ENCODE assay signal across 12 cellular contexts in genomic region chr6:134873500-134874388, GRCh38.
DNase-seq lines count a peak whose midpoint lies in the region; ATAC-seq, FAIRE-seq and TF ChIP-seq lines count a peak whose summit lies in the region.
"Had no signal": no experiment of that assay in that cellular context is flagged by ENCODE, and none has a peak within 500 bp of the region (broad histone marks: within the 10 kb centered on the region; RNA-seq: fewer than 3 reads in every experiment).

No MANE protein-coding gene starts in this region.

- CTCF ChIA-PET in CD4-positive, alpha-beta T cell (lab: Charles Lee), result no interaction called here
- CTCF ChIA-PET in GM12878 (lab: Yijun Ruan, JAX), result interaction anchor here (0.6 to 1.2 kb wide), 2 partner anchors 21 to 60 kb away, joined by 3 read pairs; no protein-coding TSS in a partner anchor

- no peaks in the 10 kb centered on the region for H3K27me3 ChIP-seq in CD4-positive, alpha-beta T cell (ENCODE audit: control insufficient read depth, insufficient read depth, low read length)
- H3K27me3 ChIP-seq in MM.1S (replicated peaks; ENCODE audit: insufficient read depth, low read length), result no peaks in the 10 kb centered on the region
- no peaks in the 10 kb centered on the region for H3K27me3 ChIP-seq in GM12878 (replicated peaks in 1 of 2; ENCODE audit: control insufficient read depth in 2 of 2, insufficient read depth in 2 of 2, low read length in 1 of 2)

- DNase-seq in CD4-positive, alpha-beta T cell, result peak in 8 of 10 experiments; percentile 1 to 38 (median 10)
- peak; percentile 85 for DNase-seq in MM.1S
- DNase-seq in GM12878 (ENCODE audit: low read depth, low spot score), result no peak
- DNase-seq in NCI-H748 treated with DMSO at 0.1 percent for 48 hours (lab: John Stamatoyannopoulos, UW), result no peak
- no peak for DNase-seq in kidney
- no peak for DNase-seq in AG08395 (ENCODE audit: low spot score)
- DNase-seq in NCI-H1694 treated with DMSO at 0.1 percent for 48 hours (lab: John Stamatoyannopoulos, UW), result no peak
- DNase-seq: AML-193, GM23248, NCI-H1105 had no signal

- RAD21 ChIA-PET in GM12878 (lab: Charles Lee; ENCODE audit: unreplicated experiment), result interaction anchor here (0.6 kb wide), 1 partner anchor 317 kb away, joined by 3 read pairs; no protein-coding TSS in a partner anchor

- in situ Hi-C loops in GM12878 (cut with MboI), result no loop called here

- H3K27me3 Mint-ChIP-seq in CD4-positive, alpha-beta T cell, result no peaks in the 10 kb centered on the region

- no peak for TF ChIP-seq RAD21 in GM12878 (IDR thresholded peaks at IDR 0.05; ENCODE audit: insufficient read depth, low read depth, low read length)

- POLR2A ChIA-PET in CD4-positive, alpha-beta T cell (lab: Charles Lee), result no interaction called here
- POLR2A ChIA-PET in GM12878 (lab: Charles Lee), result no interaction called here

- H3K4me1 ChIP-seq in MM.1S (ENCODE audit: low read length) (peaks cover 36% of the 10 kb centered on the region), GM12878 (ENCODE audit: control insufficient read depth, insufficient read depth, low read length) (peaks cover 35% of the 10 kb centered on the region), kidney (ENCODE audit: control insufficient read depth in 1 of 2, insufficient read depth in 1 of 2, low read depth in 1 of 2, low read length in 2 of 2) (no peaks in the 10 kb centered on the region)

- peak overlapping the region; percentile 66 for H3K27ac Mint-ChIP-seq in CD4-positive, alpha-beta T cell

- no peaks in the 10 kb centered on the region for H3K9me3 Mint-ChIP-seq in CD4-positive, alpha-beta T cell

- H3K36me3 ChIP-seq in MM.1S (replicated peaks; ENCODE audit: insufficient read depth, low read length), result no peaks in the 10 kb centered on the region
- no peaks in the 10 kb centered on the region for H3K36me3 ChIP-seq in GM12878 (ENCODE audit: control insufficient read depth in 2 of 2, insufficient read depth in 2 of 2, low read length in 1 of 2)
- H3K36me3 ChIP-seq in kidney (ENCODE audit: control insufficient read depth in 1 of 2, insufficient read depth in 2 of 2, low read length in 2 of 2), result no peaks in the 10 kb centered on the region

- ATAC-seq in CD4-positive, alpha-beta T cell (ENCODE audit: poor library complexity), result peak; percentile 68
- ATAC-seq in GM19351 (IDR thresholded peaks at IDR 0.05; ENCODE audit: unreplicated experiment) (peak; percentile 26), GM12878 (peak; percentile 48)

- H3K9me3 ChIP-seq in CD4-positive, alpha-beta T cell (ENCODE audit: control insufficient read depth, low read length), result no peaks in the 10 kb centered on the region
- H3K9me3 ChIP-seq in MM.1S (replicated peaks; ENCODE audit: insufficient read depth, low read length), result no peaks in the 10 kb centered on the region
- H3K9me3 ChIP-seq in GM12878 (replicated peaks; ENCODE audit: control insufficient read depth, insufficient read depth, low read length), result peaks cover 6% of the 10 kb centered on the region; the same call in 2 of the 3 replicates
- no peaks in the 10 kb centered on the region for H3K9me3 ChIP-seq in kidney (ENCODE audit: control insufficient read depth in 1 of 2, low read length in 2 of 2)

- peak overlapping the region; percentile 81 for H3K4me3 Mint-ChIP-seq in CD4-positive, alpha-beta T cell

- WGBS in GM12878 (ENCODE audit: insufficient coverage, insufficient replicate concordance, low lambda C conversion rate, missing lambda C conversion rate), result 26% methylated on average over 7 of the region's 7 CpGs

- peak overlapping the region; percentile 15; the same call in 1 of the 2 replicates for H3K9ac ChIP-seq in MM.1S (ENCODE audit: low read length)
- no peak overlapping the region for H3K9ac ChIP-seq in GM12878 (ENCODE audit: control insufficient read depth, insufficient read depth, low read length)
- H3K9ac ChIP-seq in kidney (ENCODE audit: low read length in 2 of 2), result no peak overlapping the region
- H3K9ac ChIP-seq: GM23248 had no signal

- H3F3A ChIP-seq in MM.1S (ENCODE audit: insufficient read depth, low read length), result peaks cover 40% of the 10 kb centered on the region

- intact Hi-C loops in CD4-positive, alpha-beta T cell (cut with DNase I, micrococcal nuclease), result no loop called here
- intact Hi-C loops in GM12878 (cut with micrococcal nuclease; ENCODE audit: unreplicated experiment) (no loop called here), kidney (cut with DNase I) (no loop called here)

- no peak overlapping the region for H3K27ac ChIP-seq in CD4-positive, alpha-beta T cell (ENCODE audit: low read depth, low read length)
- H3K27ac ChIP-seq in MM.1S (ENCODE audit: low read length) (peak overlapping the region; percentile 85), GM12878 (ENCODE audit: control insufficient read depth, insufficient read depth) (no peak overlapping the region), kidney (ENCODE audit: low read depth in 2 of 2, low read length in 2 of 2) (no peak overlapping the region)
- H3K27ac ChIP-seq: GM23248 had no signal

- FAIRE-seq in GM12878 (lab: Jason Lieb, UNC), result no peak
- FAIRE-seq in kidney (lab: Jason Lieb, UNC), result no peak

- no peak for TF ChIP-seq CTCF in CD4-positive, alpha-beta T cell (IDR thresholded peaks at IDR 0.05)
- peak; percentile 21; the same call in 1 of the 2 replicates for TF ChIP-seq CTCF in MM.1S (IDR thresholded peaks at IDR 0.05; ENCODE audit: low read length)
- no peak for TF ChIP-seq CTCF in GM12878 (IDR thresholded peaks at IDR 0.05 in 2 of 3, conservative IDR thresholded peaks at IDR 0.05 in 1 of 3; ENCODE audit: control insufficient read depth in 2 of 3, extremely low read depth in 1 of 3, insufficient read depth in 1 of 3, low read depth in 3 of 3, low read length in 3 of 3)
- TF ChIP-seq CTCF in kidney (IDR thresholded peaks at IDR 0.05; ENCODE audit: borderline replicate concordance, extremely low read depth, insufficient read depth), result no peak

- H3K4me3 ChIP-seq in MM.1S (ENCODE audit: low read length), result peak overlapping the region; percentile 21
- H3K4me3 ChIP-seq in GM12878, result no peak overlapping the region
- no peak overlapping the region for H3K4me3 ChIP-seq in kidney (ENCODE audit: low read length in 2 of 2)
- H3K4me3 ChIP-seq: GM23248, skin epidermis had no signal

- H3K4me2 ChIP-seq in MM.1S (ENCODE audit: low read depth, low read length), result peak overlapping the region; percentile 61
- peak overlapping the region; percentile 46 for H3K4me2 ChIP-seq in GM12878 (ENCODE audit: control insufficient read depth, insufficient read depth)

- peak overlapping the region; percentile 77 for H2AFZ ChIP-seq in MM.1S (ENCODE audit: low read length)
- H2AFZ ChIP-seq in GM12878 (ENCODE audit: control insufficient read depth, low read depth, low read length), result peak overlapping the region; percentile 40
- H2AFZ ChIP-seq: GM23248 had no signal

- H4K20me1 ChIP-seq in MM.1S (ENCODE audit: insufficient read depth, low read length) (no peaks in the 10 kb centered on the region), GM12878 (ENCODE audit: control insufficient read depth, insufficient read depth) (no peaks in the 10 kb centered on the region)

- peaks cover 22% of the 10 kb centered on the region for H3K4me1 Mint-ChIP-seq in CD4-positive, alpha-beta T cell (ENCODE audit: low read depth)

- no peaks in the 10 kb centered on the region for H3K79me2 ChIP-seq in MM.1S (ENCODE audit: low read length)
- H3K79me2 ChIP-seq in GM12878 (ENCODE audit: control insufficient read depth, insufficient read depth, low read length), result no peaks in the 10 kb centered on the region

- H3K36me3 Mint-ChIP-seq in CD4-positive, alpha-beta T cell (ENCODE audit: low read depth), result peaks cover 3% of the 10 kb centered on the region

- BruUV-seq in GM12878 (replicated peaks; lab: Mats Ljungman, UMichigan), result no TSS peak

- no peak for TF ChIP-seq POLR2A in GM12878 (IDR thresholded peaks at IDR 0.05; ENCODE audit: low read depth, low read length)

- SMC1A ChIA-PET in GM12878 (lab: Charles Lee; ENCODE audit: uncharacterized antibody, unreplicated experiment), result no interaction called here

- H3K9me2 ChIP-seq in MM.1S (replicated peaks; ENCODE audit: insufficient read depth, low read length), result no peaks in the 10 kb centered on the region

- no peak for TF ChIP-seq EP300 in GM12878 (IDR thresholded peaks at IDR 0.05; ENCODE audit: borderline replicate concordance in 1 of 2, control insufficient read depth in 1 of 2, low read depth in 2 of 2, low read length in 2 of 2)

TF ChIP-seq in GM12878, 131 proteins besides CTCF, POLR2A, EP300 and RAD21 (continues in another document):
- TF ChIP-seq ETV6 (conservative IDR thresholded peaks at IDR 0.05 in 1 of 2, IDR thresholded peaks at IDR 0.05 in 1 of 2; ENCODE audit: borderline replicate concordance in 1 of 2, low read depth in 1 of 2) (no peak), IRF4 (IDR thresholded peaks at IDR 0.05; ENCODE audit: low read depth, low read length) (no peak), SKIL (IDR thresholded peaks at IDR 0.05; ENCODE audit: low read depth, poor library complexity, severe bottlenecking) (no peak), JUND (IDR thresholded peaks at IDR 0.05; ENCODE audit: low read depth, low read length) (no peak), CREB1 (IDR thresholded peaks at IDR 0.05; ENCODE audit: low read depth) (no peak), MLLT1 (IDR thresholded peaks at IDR 0.05) (no peak)

Comparison
In these comparisons a context has a peak if more than half of its experiments do, and no peak if none do; other contexts are left out.
1. DNase-seq: peak in CD4-positive, alpha-beta T cell (8 of 10) and MM.1S (single experiment); none in GM12878 (single experiment), NCI-H748 treated with DMSO at 0.1 percent for 48 hours (single experiment), kidney (single experiment), AG08395 (single experiment) and NCI-H1694 treated with DMSO at 0.1 percent for 48 hours (single experiment).
2. Peak in every context shown above with its lines, with median percentiles within 50 percentile points of each other: ATAC-seq.